Comparison of ENCODE assay signal across 26 cellular contexts in the genomic region with DNA sequence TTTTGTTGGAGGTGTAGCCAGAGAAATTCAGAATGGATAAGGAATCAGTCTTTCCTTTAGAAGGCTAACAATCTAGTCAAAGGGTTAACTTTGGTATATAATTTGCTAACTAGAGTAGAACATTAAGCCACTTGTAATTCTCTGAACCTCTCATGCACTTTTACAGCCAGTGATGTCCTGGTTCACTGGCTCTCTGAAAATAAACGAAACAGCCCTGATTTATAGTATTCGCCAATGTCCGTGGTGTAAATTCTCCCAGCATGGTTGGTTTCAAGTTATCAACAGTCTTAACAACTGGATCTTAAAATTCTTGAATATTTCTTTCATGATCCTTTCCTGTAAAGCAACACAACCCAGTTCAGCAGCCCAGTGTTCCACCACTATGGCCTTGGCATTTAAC.
"Had no signal": no experiment of that assay in that cellular context is flagged by ENCODE, and none has a peak within 500 bp of the region (broad histone marks: within the 10 kb centered on the region; RNA-seq: fewer than 3 reads in every experiment).

No MANE protein-coding gene starts in this region.

- H3K36me3 ChIP-seq: left lung, lower lobe of right lung, neural progenitor cell, neutrophil, right atrium auricular region, right lobe of liver, suprapubic skin, thoracic aorta, upper lobe of right lung had no signal

- H3K9ac ChIP-seq: neural progenitor cell, parathyroid adenoma had no signal

- DNase-seq: hippocampal formation; left cardiac atrium; left lung; lower lobe of right lung; mammary epithelial cell; mesenchymal stem cell; naive thymus-derived CD8-positive, alpha-beta T cell; occipital lobe; psoas muscle; right lobe of liver; stimulated activated CD4-positive, alpha-beta T cell treated with anti-CD3 and anti-CD28 coated beads, Interleukin-12 subunit alpha, Interleukin-12 subunit beta, amount 100 ng/mL, for 4 hours; stimulated activated CD4-positive, alpha-beta T cell treated with anti-CD3 and anti-CD28 coated beads, Interleukin-15, amount 100 ng/mL, for 24 hours; stimulated activated CD4-positive, alpha-beta T cell treated with anti-CD3 and anti-CD28 coated beads, Interleukin-2, amount 100 ng/mL, for 24 hours; stimulated activated CD4-positive, alpha-beta T cell treated with anti-CD3 and anti-CD28 coated beads, Interleukin-4, amount 100 ng/mL, for 1 hour; stimulated activated naive CD4-positive, alpha-beta T cell; tibial artery; upper lobe of right lung had no signal

- H3K27ac Mint-ChIP-seq: naive thymus-derived CD8-positive, alpha-beta T cell; nephron; neural progenitor cell; stimulated activated effector memory CD8-positive, alpha-beta T cell treated with anti-CD3 and anti-CD28 coated beads, Interleukin-12 subunit alpha, Interleukin-12 subunit beta, amount 100 ng/mL, for 72 hours; stimulated activated naive CD8-positive, alpha-beta T cell treated with anti-CD3 and anti-CD28 coated beads, Interleukin-15, Interleukin-2, amounts not matched to agents 100 ng/mL and 50 ng/mL, for 24 hours had no signal

- ATAC-seq: left cardiac atrium; left lung; lower lobe of right lung; naive thymus-derived CD8-positive, alpha-beta T cell; psoas muscle; right lobe of liver; stimulated activated effector memory CD8-positive, alpha-beta T cell treated with anti-CD3 and anti-CD28 coated beads, Interleukin-12 subunit alpha, Interleukin-12 subunit beta, amount 100 ng/mL, for 72 hours; upper lobe of right lung had no signal

- H3K27ac ChIP-seq: left lung, lower lobe of right lung, neural progenitor cell, neutrophil, parathyroid adenoma, psoas muscle, right atrium auricular region, right lobe of liver, suprapubic skin, thoracic aorta, tibial artery, upper lobe of right lung had no signal

- H3K4me3 Mint-ChIP-seq: naive thymus-derived CD8-positive, alpha-beta T cell; nephron; neural progenitor cell; stimulated activated effector memory CD8-positive, alpha-beta T cell treated with anti-CD3 and anti-CD28 coated beads, Interleukin-12 subunit alpha, Interleukin-12 subunit beta, amount 100 ng/mL, for 72 hours; stimulated activated naive CD8-positive, alpha-beta T cell treated with anti-CD3 and anti-CD28 coated beads, Interleukin-15, Interleukin-2, amounts not matched to agents 100 ng/mL and 50 ng/mL, for 24 hours had no signal

- H3K4me1 Mint-ChIP-seq: naive thymus-derived CD8-positive, alpha-beta T cell; stimulated activated effector memory CD8-positive, alpha-beta T cell treated with anti-CD3 and anti-CD28 coated beads, Interleukin-12 subunit alpha, Interleukin-12 subunit beta, amount 100 ng/mL, for 72 hours had no signal

- H3K4me1 ChIP-seq: left lung, lower lobe of right lung, neural progenitor cell, parathyroid adenoma, psoas muscle, right atrium auricular region, right lobe of liver, suprapubic skin, tibial artery, upper lobe of right lung had no signal

- H3K36me3 Mint-ChIP-seq: neural progenitor cell; stimulated activated effector memory CD8-positive, alpha-beta T cell treated with anti-CD3 and anti-CD28 coated beads, Interleukin-12 subunit alpha, Interleukin-12 subunit beta, amount 100 ng/mL, for 72 hours had no signal

- H2AFZ ChIP-seq: neural progenitor cell, parathyroid adenoma had no signal

- H3K27me3 ChIP-seq: left lung, neural progenitor cell, neutrophil, right atrium auricular region, right lobe of liver, suprapubic skin, tibial artery, upper lobe of right lung had no signal

- H3K79me2 ChIP-seq: parathyroid adenoma had no signal

- H3K4me2 ChIP-seq: neural progenitor cell had no signal

- H3K4me3 ChIP-seq: left lung, lower lobe of right lung, neural progenitor cell, psoas muscle, right atrium auricular region, right lobe of liver, suprapubic skin, thoracic aorta, tibial artery, upper lobe of right lung had no signal

- H3K9me3 ChIP-seq: lower lobe of right lung, neutrophil had no signal

- H3K27me3 Mint-ChIP-seq: stimulated activated naive CD8-positive, alpha-beta T cell treated with anti-CD3 and anti-CD28 coated beads, Interleukin-15, Interleukin-2, amounts not matched to agents 100 ng/mL and 50 ng/mL, for 24 hours had no signal
